Comparison of ENCODE assay signal across 8 cellular contexts in genomic region chr1:248807067-248807737, GRCh38. TPM values are rescaled to one million over a fixed set of nuclear protein-coding genes. Genes with fewer than 3 reads are reported as not detected.
DNase-seq lines count a peak whose midpoint lies in the region; ATAC-seq, FAIRE-seq and TF ChIP-seq lines count a peak whose summit lies in the region.

No MANE protein-coding gene starts in this region.

- CTCF ChIA-PET in A549 (lab: Yijun Ruan, JAX) = interaction anchor here (0.8 to 2.1 kb wide), 11 partner anchors 9 to 194 kb away, joined by 3 to 6 read pairs (median 3); partner anchors contain the start of gene SH3BP5L
- CTCF ChIA-PET in activated CD8-positive, alpha-beta T cell treated with anti-CD3 and anti-CD28 coated beads for 36 hours (lab: Charles Lee) = interaction anchor here (0.9 to 7.5 kb wide), 18 partner anchors 9 to 564 kb away, joined by 3 to 89 read pairs (median 5); no protein-coding TSS in a partner anchor

- ATAC-seq in A549 (peak; percentile 66 to 86; a peak in 4 of 6 replicates), HG02678 (IDR thresholded peaks at IDR 0.05; ENCODE audit: unreplicated experiment) (peak; percentile 44), esophagus mucosa (peak; percentile 42)
- ATAC-seq in activated CD8-positive, alpha-beta T cell treated with anti-CD3 and anti-CD28 coated beads for 36 hours = peak; percentile 92
- ATAC-seq in natural killer cell treated with Interleukin-12 subunit alpha and Interleukin-12 subunit beta and Interleukin-15 and Interleukin-18, amount 100 ng/mL, for 72 hours = peak; percentile 72 to 77

- DNase-seq in A549 (ENCODE audit: low read depth in 1 of 2, low spot score in 1 of 2) (peak; percentile 37 to 55), NCI-H2107 (lab: John Stamatoyannopoulos, UW) (peak; percentile 19), transverse colon (peak; percentile 74)
- peak; percentile 66 for DNase-seq in activated CD8-positive, alpha-beta T cell treated with anti-CD3 and anti-CD28 coated beads for 36 hours
- no peak for DNase-seq in natural killer cell treated with Interleukin-12 subunit alpha and Interleukin-12 subunit beta and Interleukin-15 and Interleukin-18, amount 100 ng/mL, for 72 hours (ENCODE audit: low spot score)

- H3K27ac ChIP-seq in A549 (no peak overlapping the region), transverse colon (peak overlapping the region in 3 of 4 donors; percentile 31 to 68 (median 67))

- TF ChIP-seq EP300 in A549 (IDR thresholded peaks at IDR 0.05) (no peak), transverse colon (IDR thresholded peaks at IDR 0.05; ENCODE audit: low read depth) (no peak)

- no peak for TF ChIP-seq POLR2A in A549 (IDR thresholded peaks at IDR 0.05; ENCODE audit: low read length)
- TF ChIP-seq POLR2A in transverse colon (IDR thresholded peaks at IDR 0.05) = no peak

- peaks cover 5% of the 10 kb centered on the region for H3K36me3 Mint-ChIP-seq in activated CD8-positive, alpha-beta T cell treated with anti-CD3 and anti-CD28 coated beads for 36 hours (ENCODE audit: low read depth)
- H3K36me3 Mint-ChIP-seq in natural killer cell treated with Interleukin-12 subunit alpha and Interleukin-12 subunit beta and Interleukin-15 and Interleukin-18, amount 100 ng/mL, for 72 hours = no peaks in the 10 kb centered on the region

- no peak overlapping the region for H3K27ac Mint-ChIP-seq in activated CD8-positive, alpha-beta T cell treated with anti-CD3 and anti-CD28 coated beads for 36 hours
- no peak overlapping the region for H3K27ac Mint-ChIP-seq in natural killer cell treated with Interleukin-12 subunit alpha and Interleukin-12 subunit beta and Interleukin-15 and Interleukin-18, amount 100 ng/mL, for 72 hours

- no peaks in the 10 kb centered on the region for H3K36me3 ChIP-seq in transverse colon

- H3K4me3 Mint-ChIP-seq in activated CD8-positive, alpha-beta T cell treated with anti-CD3 and anti-CD28 coated beads for 36 hours = no peak overlapping the region
- no peak overlapping the region for H3K4me3 Mint-ChIP-seq in natural killer cell treated with Interleukin-12 subunit alpha and Interleukin-12 subunit beta and Interleukin-15 and Interleukin-18, amount 100 ng/mL, for 72 hours

- peaks cover 10% of the 10 kb centered on the region for H3K27me3 Mint-ChIP-seq in activated CD8-positive, alpha-beta T cell treated with anti-CD3 and anti-CD28 coated beads for 36 hours
- H3K27me3 Mint-ChIP-seq in natural killer cell treated with Interleukin-12 subunit alpha and Interleukin-12 subunit beta and Interleukin-15 and Interleukin-18, amount 100 ng/mL, for 72 hours = no peaks in the 10 kb centered on the region

- intact Hi-C loops in activated CD8-positive, alpha-beta T cell treated with anti-CD3 and anti-CD28 coated beads for 36 hours (cut with micrococcal nuclease) = loop anchor here (2.0 kb wide), 1 partner anchor 402 kb away; no protein-coding TSS in a partner anchor
- intact Hi-C loops in transverse colon (cut with DNase I; ENCODE audit: low total_unique reads) = no loop called here

- H3K4me3 ChIP-seq in A549 (no peak overlapping the region), GM12875 (ENCODE audit: low read depth, low read length) (no peak overlapping the region), transverse colon (no peak overlapping the region)

- WGBS in A549 (ENCODE audit: missing lambda C conversion rate) = 87% methylated on average over 15 of the region's 15 CpGs
- WGBS in transverse colon (ENCODE audit: low coverage in 1 of 2), 2 donors = 52 to 61% methylated on average over 4 to 15 of the region's 15 CpGs

- peak; percentile 78 to 87 for TF ChIP-seq RAD21 in A549 (conservative IDR thresholded peaks at IDR 0.05 in 1 of 2, IDR thresholded peaks at IDR 0.05 in 1 of 2)

- peaks cover 10% of the 10 kb centered on the region; the same call in 2 of the 3 replicates for H3K4me1 ChIP-seq in A549
- peaks cover 9 to 40% (median 21%) of the 10 kb centered on the region in 4 donors for H3K4me1 ChIP-seq in transverse colon

- no peaks in the 10 kb centered on the region for H3K27me3 ChIP-seq in transverse colon

- in situ Hi-C loops in transverse colon (cut with MboI; ENCODE audit: low pct_ligation_motif_present in 1 of 4, low pct_unique_long_range_greater_than_20kb in 1 of 4, low sequenced_read_pairs in 3 of 4) = no loop called here

- no peaks in the 10 kb centered on the region for H3K9me3 Mint-ChIP-seq in activated CD8-positive, alpha-beta T cell treated with anti-CD3 and anti-CD28 coated beads for 36 hours
- H3K9me3 Mint-ChIP-seq in natural killer cell treated with Interleukin-12 subunit alpha and Interleukin-12 subunit beta and Interleukin-15 and Interleukin-18, amount 100 ng/mL, for 72 hours = no peaks in the 10 kb centered on the region

- H3K9me3 ChIP-seq in A549 (no peaks in the 10 kb centered on the region), transverse colon (no peaks in the 10 kb centered on the region)

- TF ChIP-seq CTCF in A549 (IDR thresholded peaks at IDR 0.05) = peak; percentile 63
- peak; percentile 94 for TF ChIP-seq CTCF in GM12875 (IDR thresholded peaks at IDR 0.05; ENCODE audit: borderline replicate concordance, insufficient read depth, low read depth, low read length)
- peak; percentile 91 for TF ChIP-seq CTCF in activated CD8-positive, alpha-beta T cell treated with anti-CD3 and anti-CD28 coated beads for 36 hours (IDR thresholded peaks at IDR 0.05)
- TF ChIP-seq CTCF in transverse colon (IDR thresholded peaks at IDR 0.05) = peak; percentile 71 to 90 (median 84)

- no peak overlapping the region for H3K4me2 ChIP-seq in A549

- peaks cover 11% of the 10 kb centered on the region for H3K4me1 Mint-ChIP-seq in activated CD8-positive, alpha-beta T cell treated with anti-CD3 and anti-CD28 coated beads for 36 hours (ENCODE audit: low read depth)
- H3K4me1 Mint-ChIP-seq in natural killer cell treated with Interleukin-12 subunit alpha and Interleukin-12 subunit beta and Interleukin-15 and Interleukin-18, amount 100 ng/mL, for 72 hours (ENCODE audit: low read depth in 2 of 2) = peaks cover 12 to 17% of the 10 kb centered on the region in 2 donors

- POLR2A ChIA-PET in A549 (lab: Yijun Ruan, JAX) = interaction anchor here (1.2 kb wide), 1 partner anchor 19 kb away, joined by 4 read pairs; the partner anchor contains the start of gene SH3BP5L
- POLR2A ChIA-PET in activated CD8-positive, alpha-beta T cell treated with anti-CD3 and anti-CD28 coated beads for 36 hours (lab: Charles Lee) = interaction anchor here (0.6 kb wide), 1 partner anchor 52 kb away, joined by 3 read pairs; no protein-coding TSS in a partner anchor

- no peak for FAIRE-seq in A549 (lab: Jason Lieb, UNC)

RNA-seq across cellular contexts. Expression of gene SH3BP5L, which starts 18.5 kb away (rescaled TPM):
- 10.9 and 12.1 TPM in 2 replicates for polyA plus RNA-seq in A549 (2011; rRNA removed)
- polyA plus RNA-seq in A549 (2012; cell fraction: cytosol; rRNA removed) = 11.5 and 14.8 TPM in 2 replicates
- polyA plus RNA-seq in A549 (2012; cell fraction: nucleus; rRNA removed) = 22.5 and 25.0 TPM in 2 replicates
- 14.1 to 15.8 TPM (median 14.3 TPM) in 3 replicates for polyA plus RNA-seq in A549 (2017; fragmentation: RNase III; extraction: RNeasy Plus Mini Kit Qiagen cat#74134 plus additional on column Dnase treatment)
- polyA minus RNA-seq in A549 (2011; rRNA and poly(A)+ RNA removed) = 16.8 and 16.9 TPM in 2 replicates
- 10 to 100 TPM; 16.2 to 18.3 TPM for total RNA-seq in activated CD8-positive, alpha-beta T cell treated with anti-CD3 and anti-CD28 coated beads for 36 hours
- total RNA-seq in esophagus mucosa = 17.1 TPM
- total RNA-seq in natural killer cell treated with Interleukin-12 subunit alpha and Interleukin-12 subunit beta and Interleukin-15 and Interleukin-18, amount 100 ng/mL, for 72 hours = 10 to 100 TPM; 18.3 to 23.8 TPM
- total RNA-seq in transverse colon = 10 to 100 TPM; 28.1 to 36.2 (median 31.4) TPM

RNA-seq across cellular contexts. Expression of gene ZNF672, which starts 30.8 kb away (rescaled TPM):
- 20.4 and 20.6 TPM in 2 replicates for polyA plus RNA-seq in A549 (2011; rRNA removed)
- polyA plus RNA-seq in A549 (2012; cell fraction: cytosol; rRNA removed) = 20.6 and 28.1 TPM in 2 replicates
- polyA plus RNA-seq in A549 (2012; cell fraction: nucleus; rRNA removed) = 28.7 and 43.5 TPM in 2 replicates
- 15.6 to 18.9 TPM (median 17.8 TPM) in 3 replicates for polyA plus RNA-seq in A549 (2017; fragmentation: RNase III; extraction: RNeasy Plus Mini Kit Qiagen cat#74134 plus additional on column Dnase treatment)
- polyA minus RNA-seq in A549 (2011; rRNA and poly(A)+ RNA removed) = 31.5 and 33.3 TPM in 2 replicates
- total RNA-seq in activated CD8-positive, alpha-beta T cell treated with anti-CD3 and anti-CD28 coated beads for 36 hours = 10 to 100 TPM; 43.8 to 45.1 TPM
- total RNA-seq in esophagus mucosa = 16.8 TPM
- 10 to 100 TPM; 41.2 to 59.7 TPM for total RNA-seq in natural killer cell treated with Interleukin-12 subunit alpha and Interleukin-12 subunit beta and Interleukin-15 and Interleukin-18, amount 100 ng/mL, for 72 hours
- total RNA-seq in transverse colon = 10 to 100 TPM; 34.8 to 53.1 (median 44.7) TPM

RNA-seq across cellular contexts. Expression of gene LYPD8, which starts 51.6 kb away (rescaled TPM):
- 0.53 and 0.70 TPM in 2 replicates for polyA plus RNA-seq in A549 (2011; rRNA removed)
- 0.32 and 0.45 TPM in 2 replicates for polyA plus RNA-seq in A549 (2012; cell fraction: cytosol; rRNA removed)
- 0.08 and 0.17 TPM in 2 replicates for polyA plus RNA-seq in A549 (2012; cell fraction: nucleus; rRNA removed)
- polyA plus RNA-seq in A549 (2017; fragmentation: RNase III; extraction: RNeasy Plus Mini Kit Qiagen cat#74134 plus additional on column Dnase treatment) = 0.12 to 0.31 TPM (median 0.30 TPM) in 3 replicates
- 0.78 and 1.3 TPM in 2 replicates for polyA minus RNA-seq in A549 (2011; rRNA and poly(A)+ RNA removed)
- not detected for total RNA-seq in activated CD8-positive, alpha-beta T cell treated with anti-CD3 and anti-CD28 coated beads for 36 hours
- total RNA-seq in esophagus mucosa = not detected
- not detected for total RNA-seq in natural killer cell treated with Interleukin-12 subunit alpha and Interleukin-12 subunit beta and Interleukin-15 and Interleukin-18, amount 100 ng/mL, for 72 hours
- 100 to 1,000 TPM in 3 of 4 donors, 10 to 100 TPM in 1; 21.9 to 719 (median 565) TPM for total RNA-seq in transverse colon

RNA-seq across cellular contexts. Expression of gene ZNF692, which starts 51.7 kb away (rescaled TPM):
- polyA plus RNA-seq in A549 (2011; rRNA removed) (19.8 and 28.2 TPM in 2 replicates), A549 (2017; fragmentation: RNase III; extraction: RNeasy Plus Mini Kit Qiagen cat#74134 plus additional on column Dnase treatment) (44.0 to 47.5 TPM (median 46.8 TPM) in 3 replicates)
- polyA plus RNA-seq in A549 (2012; cell fraction: cytosol; rRNA removed) = 50.9 and 51.9 TPM in 2 replicates
- polyA plus RNA-seq in A549 (2012; cell fraction: nucleus; rRNA removed) = 253 and 287 TPM in 2 replicates
- polyA minus RNA-seq in A549 (2011; rRNA and poly(A)+ RNA removed) = 11.4 and 13.9 TPM in 2 replicates
- 10 to 100 TPM; 80.8 to 85.6 TPM for total RNA-seq in activated CD8-positive, alpha-beta T cell treated with anti-CD3 and anti-CD28 coated beads for 36 hours
- total RNA-seq in esophagus mucosa (16.6 TPM), transverse colon (100 to 1,000 TPM in 1 of 4 donors, 10 to 100 TPM in 3; 41.8 to 100 (median 64.6) TPM)
- total RNA-seq in natural killer cell treated with Interleukin-12 subunit alpha and Interleukin-12 subunit beta and Interleukin-15 and Interleukin-18, amount 100 ng/mL, for 72 hours = 100 to 1,000 TPM in 1 of 2 donors, 10 to 100 TPM in 1; 40.4 to 142 TPM

Comparison
In these comparisons a context has a peak if more than half of its experiments do, and no peak if none do; other contexts are left out.
1. ATAC-seq: peak in every context shown above with its lines; median percentile 92 in activated CD8-positive, alpha-beta T cell treated with anti-CD3 and anti-CD28 coated beads for 36 hours; 76 in A549; 74 in natural killer cell treated with Interleukin-12 subunit alpha and Interleukin-12 subunit beta and Interleukin-15 and Interleukin-18, amount 100 ng/mL, for 72 hours; 44 in HG02678; 42 in esophagus mucosa.
2. H3K27ac ChIP-seq: peak in transverse colon (3 of 4); none in A549 (0 of 2).
3. RNA of gene LYPD8, which starts 51.6 kb away (total RNA-seq): 21.9 to 719 TPM in transverse colon; not detected in esophagus mucosa (single experiment), not detected in activated CD8-positive, alpha-beta T cell treated with anti-CD3 and anti-CD28 coated beads for 36 hours and not detected in natural killer cell treated with Interleukin-12 subunit alpha and Interleukin-12 subunit beta and Interleukin-15 and Interleukin-18, amount 100 ng/mL, for 72 hours; every median in the first group is over 10 times any median in the second.
4. Peak in every context shown above with its lines, with median percentiles within 50 percentile points of each other: CTCF ChIP-seq.